In the genomic region with DNA sequence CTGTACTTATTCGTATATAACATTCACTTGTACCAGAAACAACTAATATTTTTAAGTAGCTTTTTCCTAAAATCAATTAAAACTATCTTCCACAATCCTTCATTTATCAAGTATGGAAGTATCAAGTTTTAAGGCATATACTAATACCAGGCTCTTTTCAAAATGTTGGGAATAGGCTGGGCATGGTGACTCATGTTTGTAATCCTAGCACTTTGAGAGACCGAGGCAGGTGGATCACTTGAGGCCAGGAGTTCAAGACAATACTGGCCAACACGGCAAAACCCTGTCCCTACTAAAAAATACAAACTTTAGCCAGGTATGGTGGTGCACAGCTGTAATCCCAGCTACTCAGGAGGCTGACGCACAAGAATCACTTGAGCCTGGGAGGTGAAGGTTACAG, we compare ENCODE assay signal across 38 cellular contexts. TPM values are rescaled to one million over a fixed set of nuclear protein-coding genes. Genes with fewer than 3 reads are reported as not detected.
"Had no signal": no experiment of that assay in that cellular context is flagged by ENCODE, and none has a peak within 500 bp of the region (broad histone marks: within the 10 kb centered on the region; RNA-seq: fewer than 3 reads in every experiment).

No MANE protein-coding gene starts in this region.

- H3K9ac ChIP-seq: KMS-11 had no signal

- H3K27ac ChIP-seq: KMS-11 had no signal

- H3K4me2 ChIP-seq: KMS-11 had no signal

- H3K4me3 ChIP-seq: MG63 had no signal

- H3K27me3 ChIP-seq: MG63 had no signal

- DNase-seq: Karpas-422, Kasumi-1, KBM-7, KG1, MG63, MM.1S, MV-4-11, NCI-H1048, NCI-H1092, NCI-H1092 treated with DMSO at 0.1 percent for 48 hours, NCI-H1105, NCI-H1105 treated with DMSO at 0.1 percent for 48 hours, NCI-H1417, NCI-H1417 treated with DMSO at 0.1 percent for 48 hours, NCI-H1436, NCI-H1436 treated with DMSO at 0.1 percent for 48 hours, NCI-H146, NCI-H1694, NCI-H1694 treated with DMSO at 0.1 percent for 48 hours, NCI-H187, NCI-H187 treated with DMSO at 0.1 percent for 48 hours, NCI-H1930, NCI-H2029, NCI-H2029 treated with DMSO at 0.1 percent for 48 hours, NCI-H2081, NCI-H2081 treated with DMSO at 0.1 percent for 48 hours, NCI-H2107, NCI-H2171, NCI-H2171 treated with DMSO at 0.1 percent for 48 hours, NCI-H2227 treated with DMSO at 0.1 percent for 48 hours, NCI-H226, NCI-H446, NCI-H446 treated with DMSO at 0.1 percent for 48 hours, NCI-H510A, NCI-H510A treated with DMSO at 0.1 percent for 48 hours had no signal

- H3K9me3 ChIP-seq: MG63 had no signal

RNA-seq across cellular contexts. Expression of a gene that starts 25.7 kb away (rescaled TPM):
- total RNA-seq: MCF 10A, NCI-H460 had no signal
